ENCODE assay signal across 14 cellular contexts in the genomic region with DNA sequence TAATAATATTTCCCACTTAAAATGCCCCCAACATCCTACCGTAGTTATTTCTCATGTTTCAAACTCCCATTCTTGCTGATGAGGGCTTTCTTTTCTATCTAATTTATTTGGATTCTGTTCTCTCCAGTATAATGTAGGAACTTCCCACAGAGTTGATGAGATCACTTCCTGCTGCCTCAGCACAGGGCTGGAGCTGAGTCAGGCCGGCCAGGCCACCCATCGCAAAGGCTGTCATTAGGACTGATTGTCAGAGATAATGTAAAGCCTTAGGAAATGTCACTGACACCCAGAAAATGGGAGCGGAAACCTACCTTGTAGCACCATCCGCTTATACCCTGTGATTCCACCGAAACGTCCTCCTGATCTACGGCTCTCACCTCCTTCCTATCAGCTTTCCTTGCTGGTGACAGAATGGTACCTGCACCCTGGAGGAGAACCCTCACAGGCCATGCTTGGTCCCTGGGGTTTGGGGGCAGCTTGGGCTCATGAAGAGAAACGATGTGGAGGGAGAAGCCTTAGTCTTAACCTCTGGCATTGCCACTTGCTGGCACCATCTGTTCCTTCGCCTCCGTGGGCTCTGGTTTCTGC.
A peak's percentile ranks its signal among the peaks of the same experiment; 100 is the strongest.
DNase-seq lines count a peak whose midpoint lies in the region; ATAC-seq lines count a peak whose summit lies in the region.
"Had no signal": no experiment of that assay in that cellular context is flagged by ENCODE, and none has a peak within 500 bp of the region (broad histone marks: within the 10 kb centered on the region; RNA-seq: fewer than 3 reads in every experiment).

No MANE protein-coding gene starts in this region.

- ATAC-seq in GM18867 (IDR thresholded peaks at IDR 0.05; ENCODE audit: unreplicated experiment) (no peak), HG02588 (IDR thresholded peaks at IDR 0.05; ENCODE audit: unreplicated experiment) (no peak)
- ATAC-seq: stimulated activated naive CD8-positive, alpha-beta T cell treated with anti-CD3 and anti-CD28 coated beads, Interleukin-15, Interleukin-2, amounts not matched to agents 100 U/mL and 50 U/mL, for 24 hours had no signal

- H3K27ac ChIP-seq in mesenchymal stem cell (ENCODE audit: low read length, poor library complexity, severe bottlenecking), result no peak overlapping the region

- peak overlapping the region; percentile 31 for H4K8ac ChIP-seq in mesenchymal stem cell (ENCODE audit: low read length)

- H3K9me3 ChIP-seq in mesenchymal stem cell (ENCODE audit: control insufficient read depth, low read length), result no peaks in the 10 kb centered on the region

- H3K9ac ChIP-seq in mesenchymal stem cell (ENCODE audit: low read length), result no peak overlapping the region

- no peaks in the 10 kb centered on the region for H3K36me3 ChIP-seq in mesenchymal stem cell (ENCODE audit: control insufficient read depth in 1 of 2, insufficient read depth in 2 of 2, low read depth in 1 of 2, low read length in 2 of 2)

- no peak overlapping the region for H3K27ac Mint-ChIP-seq in activated naive CD8-positive, alpha-beta T cell treated with anti-CD3 and anti-CD28 coated beads for 36 hours
- H3K27ac Mint-ChIP-seq: activated B cell treated with CpG ODN at 0.5 μM for 24 hours, B cell had no signal

- 78% methylated on average over 10 of the region's 11 CpGs for WGBS in mesenchymal stem cell

- no peak overlapping the region for H3K4me2 ChIP-seq in mesenchymal stem cell (ENCODE audit: low read length, poor library complexity, severe bottlenecking)

- no peak overlapping the region for H2AFZ ChIP-seq in mesenchymal stem cell (ENCODE audit: low read depth, low read length)

- H4K91ac ChIP-seq in mesenchymal stem cell (ENCODE audit: low read length), result peak overlapping the region; percentile 37

- H3K4ac ChIP-seq in mesenchymal stem cell (ENCODE audit: low read depth in 1 of 2, low read length in 2 of 2), result no peak overlapping the region

- H3K79me1 ChIP-seq in mesenchymal stem cell (replicated peaks; ENCODE audit: low read length, poor library complexity, severe bottlenecking), result no peaks in the 10 kb centered on the region

- no peaks in the 10 kb centered on the region for H3K4me1 ChIP-seq in mesenchymal stem cell (ENCODE audit: control insufficient read depth, insufficient read depth, low read depth, low read length)

- H3K9me3 Mint-ChIP-seq in activated naive CD8-positive, alpha-beta T cell treated with anti-CD3 and anti-CD28 coated beads for 36 hours, result no peaks in the 10 kb centered on the region
- H3K9me3 Mint-ChIP-seq: activated B cell treated with CpG ODN at 0.5 μM for 24 hours had no signal

- no peak overlapping the region for H2AK5ac ChIP-seq in mesenchymal stem cell (ENCODE audit: low read length, severe bottlenecking)

- H3K36me3 Mint-ChIP-seq in activated naive CD8-positive, alpha-beta T cell treated with anti-CD3 and anti-CD28 coated beads for 36 hours, result no peaks in the 10 kb centered on the region

- H3K14ac ChIP-seq in mesenchymal stem cell (ENCODE audit: low read length in 2 of 2), result no peak overlapping the region

- H2BK120ac ChIP-seq in mesenchymal stem cell (ENCODE audit: low read depth, low read length), result no peak overlapping the region

- H3K4me1 Mint-ChIP-seq in activated naive CD8-positive, alpha-beta T cell treated with anti-CD3 and anti-CD28 coated beads for 36 hours, result peaks cover 4% of the 10 kb centered on the region
- H3K4me1 Mint-ChIP-seq: activated B cell treated with CpG ODN at 0.5 μM for 24 hours had no signal

- peak; percentile 33 for DNase-seq in AG08396 (ENCODE audit: low spot score)
- peak; percentile 62 for DNase-seq in HT1080 (ENCODE audit: low read depth)
- peak; percentile 28 for DNase-seq in UCSD-AML1 (lab: John Stamatoyannopoulos, UW; ENCODE audit: unreplicated experiment)
- DNase-seq in mesenchymal stem cell, result peak; percentile 53
- DNase-seq in activated naive CD8-positive, alpha-beta T cell treated with anti-CD3 and anti-CD28 coated beads for 36 hours, result no peak
- no peak for DNase-seq in NCI-H1092 (lab: John Stamatoyannopoulos, UW)
- DNase-seq: activated B cell treated with CpG ODN at 0.5 μM for 24 hours; activated naive CD4-positive, alpha-beta T cell treated with Interleukin-2 at 50 U/mL for 16 hours; DMS79; nucleus accumbens; stimulated activated naive CD8-positive, alpha-beta T cell treated with anti-CD3 and anti-CD28 coated beads, Interleukin-15, Interleukin-2, amounts not matched to agents 100 U/mL and 50 U/mL, for 24 hours had no signal

- no peaks in the 10 kb centered on the region for H3K27me3 ChIP-seq in mesenchymal stem cell (ENCODE audit: control insufficient read depth in 1 of 2, insufficient read depth in 1 of 2, low read length in 2 of 2)

- H3K4me3 Mint-ChIP-seq in activated naive CD8-positive, alpha-beta T cell treated with anti-CD3 and anti-CD28 coated beads for 36 hours, result no peak overlapping the region
- H3K4me3 Mint-ChIP-seq: activated B cell treated with CpG ODN at 0.5 μM for 24 hours, B cell had no signal

- H2BK12ac ChIP-seq in mesenchymal stem cell (ENCODE audit: low read length in 2 of 2), result no peak overlapping the region

- no peak overlapping the region for H2BK5ac ChIP-seq in mesenchymal stem cell (ENCODE audit: low read depth, low read length, poor library complexity, severe bottlenecking)

- no peaks in the 10 kb centered on the region for H3K27me3 Mint-ChIP-seq in activated naive CD8-positive, alpha-beta T cell treated with anti-CD3 and anti-CD28 coated beads for 36 hours

- H3K23ac ChIP-seq in mesenchymal stem cell (ENCODE audit: low read length in 2 of 2), result no peak overlapping the region

- no peak overlapping the region for H3K18ac ChIP-seq in mesenchymal stem cell (ENCODE audit: low read depth in 1 of 2, low read length in 2 of 2)

- H3K4me3 ChIP-seq in mesenchymal stem cell (ENCODE audit: insufficient read depth in 1 of 2, low read depth in 1 of 2, low read length in 2 of 2), result no peak overlapping the region

- no peak overlapping the region for H2BK15ac ChIP-seq in mesenchymal stem cell (ENCODE audit: low read depth, poor library complexity, severe bottlenecking)

Comparison
In these comparisons a context has a peak if more than half of its experiments do, and no peak if none do; other contexts are left out.
1. DNase-seq: peak in AG08396 (single experiment), HT1080 (single experiment), UCSD-AML1 (single experiment) and mesenchymal stem cell (single experiment); none in activated naive CD8-positive, alpha-beta T cell treated with anti-CD3 and anti-CD28 coated beads for 36 hours (single experiment) and NCI-H1092 (single experiment).